Comparison of ENCODE assay signal across 22 cellular contexts in the genomic region with DNA sequence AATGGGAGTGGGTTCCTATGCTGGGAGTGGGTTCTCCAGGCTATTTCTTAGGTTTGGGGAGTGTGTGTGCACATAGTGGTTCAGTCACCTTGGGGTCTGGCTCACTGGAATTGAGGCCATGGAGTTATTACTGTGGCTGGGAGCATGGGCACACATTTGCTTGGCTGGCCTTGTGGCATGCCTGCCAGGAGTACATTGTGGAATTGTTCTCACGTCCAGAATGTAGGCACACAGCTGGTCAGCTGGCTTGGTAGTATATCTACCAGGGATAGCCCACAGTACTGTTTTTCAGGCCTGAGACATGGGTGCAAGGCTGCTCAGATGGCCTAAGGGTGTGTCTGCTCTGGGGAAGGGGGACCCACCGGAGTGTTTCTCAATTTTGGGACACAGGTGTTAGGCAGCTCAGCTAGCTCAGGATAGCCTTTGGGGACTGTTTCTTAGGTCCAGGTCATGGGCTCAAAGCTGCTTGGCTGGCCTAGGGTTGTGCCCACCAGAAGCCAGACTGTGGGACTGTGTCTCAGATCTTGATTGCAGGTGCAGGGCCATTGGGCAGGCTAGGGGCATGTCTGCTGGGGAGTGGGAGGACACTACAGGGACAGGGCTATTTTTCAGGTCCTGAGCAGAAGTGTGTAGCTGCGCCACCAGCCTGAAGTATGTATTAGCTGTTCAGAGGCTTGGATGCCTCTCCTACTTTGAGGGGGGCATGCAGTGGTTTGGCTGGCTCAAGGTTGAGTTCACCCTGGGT.
"Had no signal": no experiment of that assay in that cellular context is flagged by ENCODE, and none has a peak within 500 bp of the region (broad histone marks: within the 10 kb centered on the region; RNA-seq: fewer than 3 reads in every experiment).

No MANE protein-coding gene starts in this region.

- DNase-seq: IMR-90, Karpas-422, KG1, MG63, NCI-H1092, NCI-H1105 treated with DMSO at 0.1 percent for 48 hours, NCI-H1417 treated with DMSO at 0.1 percent for 48 hours, NCI-H146, NCI-H1694 treated with DMSO at 0.1 percent for 48 hours, NCI-H1930, NCI-H2081, NCI-H2107, NCI-H2227 treated with DMSO at 0.1 percent for 48 hours, NCI-H524, NCI-H69, NCI-H774, PC-3 had no signal

- ATAC-seq: HepG2, Panc1, PC-3, SK-N-SH treated with all-trans-retinoic acid at 6 μM for 48 hours had no signal

- H3K4me1 ChIP-seq: SJCRH30 had no signal

- FAIRE-seq: HepG2 had no signal

- H3K27ac ChIP-seq: RWPE1, SJCRH30 had no signal

- H3K27me3 ChIP-seq: MG63, SJCRH30 had no signal

- H3K4me3 ChIP-seq: MG63, SJCRH30 had no signal

- H3K36me3 ChIP-seq: MG63, SJCRH30 had no signal

- H3K9me3 ChIP-seq: MG63 had no signal
